Comparison of ENCODE assay signal across 8 cellular contexts in genomic region chr4:138090145-138090917, GRCh38.
A peak's percentile ranks its signal among the peaks of the same experiment; 100 is the strongest.
DNase-seq lines count a peak whose midpoint lies in the region; TF ChIP-seq lines count a peak whose summit lies in the region.

No MANE protein-coding gene starts in this region.

- H3K36me3 ChIP-seq in MG63 (no peaks in the 10 kb centered on the region), thyroid gland (no peaks in the 10 kb centered on the region)

- no peaks in the 10 kb centered on the region for H3K4me1 ChIP-seq in thyroid gland

- H3K27me3 ChIP-seq in MG63 (no peaks in the 10 kb centered on the region), thyroid gland (no peaks in the 10 kb centered on the region)

- intact Hi-C loops in thyroid gland (cut with DNase I): loop anchor here (10.0 kb wide), 1 partner anchor 276 kb away; no protein-coding TSS in a partner anchor

- WGBS in thyroid gland, 2 donors: 22% methylated on average over 17 of the region's 17 CpGs

- peak; percentile 84 for DNase-seq in AG08395 (ENCODE audit: low spot score)
- peak; percentile 19 for DNase-seq in GM12864 (ENCODE audit: low read depth)
- DNase-seq in HFF-Myc (ENCODE audit: extremely low read depth, low read depth): peak; percentile 85
- DNase-seq in MG63: peak; percentile 43
- DNase-seq in RPMI8226: peak; percentile 56
- DNase-seq in dermis microvascular lymphatic vessel endothelial cell (ENCODE audit: low read depth in 2 of 2): peak; percentile 9 to 73
- peak; percentile 90 for DNase-seq in medulla oblongata (ENCODE audit: extremely low spot score)
- peak; percentile 46 to 60 for DNase-seq in thyroid gland

- H3K27ac ChIP-seq in thyroid gland: no peak overlapping the region

- H3K9me3 ChIP-seq in MG63: no peaks in the 10 kb centered on the region
- no peaks in the 10 kb centered on the region for H3K9me3 ChIP-seq in thyroid gland

- H3K4me3 ChIP-seq in GM12864 (ENCODE audit: low read depth, low read length) (no peak overlapping the region), HFF-Myc (replicated peaks; ENCODE audit: low read depth, low read length) (no peak overlapping the region), MG63 (peak overlapping the region; percentile 38), thyroid gland (replicated peaks in 1 of 3) (peak overlapping the region in 1 of 3 donors; percentile 2)

- TF ChIP-seq CTCF in GM12864 (IDR thresholded peaks at IDR 0.05; ENCODE audit: low read depth, low read length, missing control alignments) (peak; percentile 61), HFF-Myc (IDR thresholded peaks at IDR 0.05; ENCODE audit: low read depth, low read length, missing control alignments) (peak; percentile 56), thyroid gland (IDR thresholded peaks at IDR 0.05) (peak; percentile 61 to 86 (median 76))

- no peak for TF ChIP-seq POLR2A in thyroid gland (IDR thresholded peaks at IDR 0.05)

Comparison
In these comparisons a context has a peak if more than half of its experiments do, and no peak if none do; other contexts are left out.
1. DNase-seq: peak in every context shown above with its lines; median percentile 90 in medulla oblongata; 85 in HFF-Myc; 84 in AG08395; 56 in RPMI8226; 53 in thyroid gland; 43 in MG63; 41 in dermis microvascular lymphatic vessel endothelial cell; 19 in GM12864.